Comparison of ENCODE assay signal across 1 cellular context in the genomic region with DNA sequence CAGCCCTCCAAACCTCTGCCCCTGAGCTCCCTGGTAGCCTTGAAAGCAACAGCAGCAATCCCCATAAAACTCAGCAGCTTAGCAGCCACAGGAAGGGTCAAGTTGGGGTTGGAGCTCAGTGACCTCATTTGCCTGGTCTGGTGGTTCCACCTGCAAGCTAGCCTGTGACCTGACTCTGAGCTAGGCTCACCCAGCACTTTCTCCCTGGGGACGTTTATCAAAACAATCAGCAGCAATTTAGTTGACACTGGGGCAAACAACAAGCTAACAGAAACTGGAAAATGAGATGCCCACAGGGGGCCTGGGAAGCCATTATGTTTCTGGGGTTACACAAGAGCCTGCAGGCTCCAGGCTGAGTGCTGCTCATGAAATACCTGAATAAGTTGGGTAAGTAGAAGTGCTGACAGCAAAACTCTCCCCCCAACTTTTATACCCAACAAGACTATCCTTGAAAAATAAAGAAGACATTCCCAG.
TF ChIP-seq lines count a peak whose summit lies in the region.

No MANE protein-coding gene starts in this region.

TF ChIP-seq in GM23338, 12 proteins besides CTCF, POLR2A, EP300 and RAD21 (continued from another document):
- TF ChIP-seq CREB1 (CRISPR knock-in tag; IDR thresholded peaks at IDR 0.05; ENCODE audit: low read depth) (no peak; the same call in 1 of the 2 replicates), EZH2 (IDR thresholded peaks at IDR 0.05; ENCODE audit: low read depth, unreplicated experiment) (no peak)
- TF ChIP-seq, protein P1, sequence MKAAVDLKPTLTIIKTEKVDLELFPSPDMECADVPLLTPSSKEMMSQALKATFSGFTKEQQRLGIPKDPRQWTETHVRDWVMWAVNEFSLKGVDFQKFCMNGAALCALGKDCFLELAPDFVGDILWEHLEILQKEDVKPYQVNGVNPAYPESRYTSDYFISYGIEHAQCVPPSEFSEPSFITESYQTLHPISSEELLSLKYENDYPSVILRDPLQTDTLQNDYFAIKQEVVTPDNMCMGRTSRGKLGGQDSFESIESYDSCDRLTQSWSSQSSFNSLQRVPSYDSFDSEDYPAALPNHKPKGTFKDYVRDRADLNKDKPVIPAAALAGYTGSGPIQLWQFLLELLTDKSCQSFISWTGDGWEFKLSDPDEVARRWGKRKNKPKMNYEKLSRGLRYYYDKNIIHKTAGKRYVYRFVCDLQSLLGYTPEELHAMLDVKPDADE (IDR thresholded peaks at IDR 0.05), result no peak
